Comparison of ENCODE assay signal across 1 cellular context in the genomic region with DNA sequence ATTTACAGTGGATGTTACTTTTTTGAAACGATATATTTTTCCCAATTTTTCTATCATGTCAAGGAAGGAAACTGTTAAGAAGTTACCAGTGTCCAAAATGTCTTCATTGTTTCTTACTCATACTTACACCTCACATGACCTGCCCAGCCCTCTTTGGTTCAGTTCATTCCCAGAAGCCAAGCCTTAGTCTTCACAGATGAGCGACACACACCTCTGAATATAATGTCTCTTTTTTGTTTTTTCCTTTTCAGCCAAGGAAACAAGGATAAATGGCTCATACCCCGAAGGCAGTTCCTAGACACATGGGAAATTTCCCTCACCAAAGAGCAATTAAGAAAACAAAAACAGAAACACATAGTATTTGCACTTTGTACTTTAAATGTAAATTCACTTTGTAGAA.
TF ChIP-seq lines count a peak whose summit lies in the region.

No MANE protein-coding gene starts in this region.

TF ChIP-seq in GM23338, 12 proteins besides CTCF, POLR2A, EP300 and RAD21 (continued from another document):
- TF ChIP-seq, protein P1, sequence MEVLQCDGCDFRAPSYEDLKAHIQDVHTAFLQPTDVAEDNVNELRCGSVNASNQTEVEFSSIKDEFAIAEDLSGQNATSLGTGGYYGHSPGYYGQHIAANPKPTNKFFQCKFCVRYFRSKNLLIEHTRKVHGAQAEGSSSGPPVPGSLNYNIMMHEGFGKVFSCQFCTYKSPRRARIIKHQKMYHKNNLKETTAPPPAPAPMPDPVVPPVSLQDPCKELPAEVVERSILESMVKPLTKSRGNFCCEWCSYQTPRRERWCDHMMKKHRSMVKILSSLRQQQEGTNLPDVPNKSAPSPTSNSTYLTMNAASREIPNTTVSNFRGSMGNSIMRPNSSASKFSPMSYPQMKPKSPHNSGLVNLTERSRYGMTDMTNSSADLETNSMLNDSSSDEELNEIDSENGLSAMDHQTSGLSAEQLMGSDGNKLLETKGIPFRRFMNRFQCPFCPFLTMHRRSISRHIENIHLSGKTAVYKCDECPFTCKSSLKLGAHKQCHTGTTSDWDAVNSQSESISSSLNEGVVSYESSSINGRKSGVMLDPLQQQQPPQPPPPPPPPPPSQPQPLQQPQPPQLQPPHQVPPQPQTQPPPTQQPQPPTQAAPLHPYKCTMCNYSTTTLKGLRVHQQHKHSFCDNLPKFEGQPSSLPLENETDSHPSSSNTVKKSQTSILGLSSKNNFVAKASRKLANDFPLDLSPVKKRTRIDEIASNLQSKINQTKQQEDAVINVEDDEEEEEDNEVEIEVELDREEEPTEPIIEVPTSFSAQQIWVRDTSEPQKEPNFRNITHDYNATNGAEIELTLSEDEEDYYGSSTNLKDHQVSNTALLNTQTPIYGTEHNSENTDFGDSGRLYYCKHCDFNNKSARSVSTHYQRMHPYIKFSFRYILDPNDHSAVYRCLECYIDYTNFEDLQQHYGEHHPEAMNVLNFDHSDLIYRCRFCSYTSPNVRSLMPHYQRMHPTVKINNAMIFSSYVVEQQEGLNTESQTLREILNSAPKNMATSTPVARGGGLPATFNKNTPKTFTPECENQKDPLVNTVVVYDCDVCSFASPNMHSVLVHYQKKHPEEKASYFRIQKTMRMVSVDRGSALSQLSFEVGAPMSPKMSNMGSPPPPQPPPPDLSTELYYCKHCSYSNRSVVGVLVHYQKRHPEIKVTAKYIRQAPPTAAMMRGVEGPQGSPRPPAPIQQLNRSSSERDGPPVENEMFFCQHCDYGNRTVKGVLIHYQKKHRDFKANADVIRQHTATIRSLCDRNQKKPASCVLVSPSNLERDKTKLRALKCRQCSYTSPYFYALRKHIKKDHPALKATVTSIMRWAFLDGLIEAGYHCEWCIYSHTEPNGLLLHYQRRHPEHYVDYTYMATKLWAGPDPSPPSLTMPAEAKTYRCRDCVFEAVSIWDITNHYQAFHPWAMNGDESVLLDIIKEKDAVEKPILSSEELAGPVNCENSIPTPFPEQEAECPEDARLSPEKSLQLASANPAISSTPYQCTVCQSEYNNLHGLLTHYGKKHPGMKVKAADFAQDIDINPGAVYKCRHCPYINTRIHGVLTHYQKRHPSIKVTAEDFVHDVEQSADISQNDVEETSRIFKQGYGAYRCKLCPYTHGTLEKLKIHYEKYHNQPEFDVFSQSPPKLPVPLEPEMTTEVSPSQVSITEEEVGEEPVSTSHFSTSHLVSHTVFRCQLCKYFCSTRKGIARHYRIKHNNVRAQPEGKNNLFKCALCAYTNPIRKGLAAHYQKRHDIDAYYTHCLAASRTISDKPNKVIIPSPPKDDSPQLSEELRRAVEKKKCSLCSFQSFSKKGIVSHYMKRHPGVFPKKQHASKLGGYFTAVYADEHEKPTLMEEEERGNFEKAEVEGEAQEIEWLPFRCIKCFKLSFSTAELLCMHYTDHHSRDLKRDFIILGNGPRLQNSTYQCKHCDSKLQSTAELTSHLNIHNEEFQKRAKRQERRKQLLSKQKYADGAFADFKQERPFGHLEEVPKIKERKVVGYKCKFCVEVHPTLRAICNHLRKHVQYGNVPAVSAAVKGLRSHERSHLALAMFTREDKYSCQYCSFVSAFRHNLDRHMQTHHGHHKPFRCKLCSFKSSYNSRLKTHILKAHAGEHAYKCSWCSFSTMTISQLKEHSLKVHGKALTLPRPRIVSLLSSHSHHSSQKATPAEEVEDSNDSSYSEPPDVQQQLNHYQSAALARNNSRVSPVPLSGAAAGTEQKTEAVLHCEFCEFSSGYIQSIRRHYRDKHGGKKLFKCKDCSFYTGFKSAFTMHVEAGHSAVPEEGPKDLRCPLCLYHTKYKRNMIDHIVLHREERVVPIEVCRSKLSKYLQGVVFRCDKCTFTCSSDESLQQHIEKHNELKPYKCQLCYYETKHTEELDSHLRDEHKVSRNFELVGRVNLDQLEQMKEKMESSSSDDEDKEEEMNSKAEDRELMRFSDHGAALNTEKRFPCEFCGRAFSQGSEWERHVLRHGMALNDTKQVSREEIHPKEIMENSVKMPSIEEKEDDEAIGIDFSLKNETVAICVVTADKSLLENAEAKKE (CRISPR knock-in tag; IDR thresholded peaks at IDR 0.05), result no peak
- no peak for TF ChIP-seq NANOG (IDR thresholded peaks at IDR 0.05; ENCODE audit: borderline replicate concordance)
- TF ChIP-seq, protein P2, sequence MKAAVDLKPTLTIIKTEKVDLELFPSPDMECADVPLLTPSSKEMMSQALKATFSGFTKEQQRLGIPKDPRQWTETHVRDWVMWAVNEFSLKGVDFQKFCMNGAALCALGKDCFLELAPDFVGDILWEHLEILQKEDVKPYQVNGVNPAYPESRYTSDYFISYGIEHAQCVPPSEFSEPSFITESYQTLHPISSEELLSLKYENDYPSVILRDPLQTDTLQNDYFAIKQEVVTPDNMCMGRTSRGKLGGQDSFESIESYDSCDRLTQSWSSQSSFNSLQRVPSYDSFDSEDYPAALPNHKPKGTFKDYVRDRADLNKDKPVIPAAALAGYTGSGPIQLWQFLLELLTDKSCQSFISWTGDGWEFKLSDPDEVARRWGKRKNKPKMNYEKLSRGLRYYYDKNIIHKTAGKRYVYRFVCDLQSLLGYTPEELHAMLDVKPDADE (IDR thresholded peaks at IDR 0.05), result no peak
TF ChIP-seq in GM23338: peak in this region for 0.
